Comparison of ENCODE assay signal across 8 cellular contexts in genomic region chr19:10431254-10431942, GRCh38. TPM values are rescaled to one million over a fixed set of nuclear protein-coding genes. Genes with fewer than 3 reads are reported as not detected.
DNase-seq lines count a peak whose midpoint lies in the region; ATAC-seq and TF ChIP-seq lines count a peak whose summit lies in the region.

No MANE protein-coding gene starts in this region.

- WGBS in right cardiac atrium, result 12% methylated on average over 25 of the region's 25 CpGs
- WGBS in smooth muscle cell (ENCODE audit: low lambda C conversion rate), result 38% methylated on average over 24 of the region's 25 CpGs

- H3K36me3 ChIP-seq in smooth muscle cell (ENCODE audit: low read depth), result no peaks in the 10 kb centered on the region
- H3K36me3 ChIP-seq in WERI-Rb-1, result no peaks in the 10 kb centered on the region

- peak overlapping the region; percentile 84 for H3K4me2 ChIP-seq in smooth muscle cell

- H3K36me3 Mint-ChIP-seq in activated T-cell treated with anti-CD3 and anti-CD28 coated beads, Interleukin-2, amount 50 U/mL, for 4 hours (ENCODE audit: insufficient read depth), result no peaks in the 10 kb centered on the region

- TF ChIP-seq CTCF in smooth muscle cell (IDR thresholded peaks at IDR 0.05; ENCODE audit: borderline replicate concordance, insufficient read depth, poor library complexity, severe bottlenecking), result no peak
- no peak for TF ChIP-seq CTCF in WERI-Rb-1 (IDR thresholded peaks at IDR 0.05; ENCODE audit: low read depth, low read length)

- intact Hi-C loops in right cardiac atrium (cut with DNase I), result no loop called here

- no peaks in the 10 kb centered on the region for H3K9me3 Mint-ChIP-seq in activated T-cell treated with anti-CD3 and anti-CD28 coated beads, Interleukin-2, amount 50 U/mL, for 4 hours

- peaks cover 54% of the 10 kb centered on the region for H3K4me1 Mint-ChIP-seq in activated T-cell treated with anti-CD3 and anti-CD28 coated beads, Interleukin-2, amount 50 U/mL, for 4 hours (ENCODE audit: low read depth)

- H3K27ac ChIP-seq in right cardiac atrium (ENCODE audit: low read length) (no peak overlapping the region), smooth muscle cell (ENCODE audit: low read depth) (no peak overlapping the region), WERI-Rb-1 (no peak overlapping the region)

- peak overlapping the region; percentile 82 for H3K4me3 Mint-ChIP-seq in activated T-cell treated with anti-CD3 and anti-CD28 coated beads, Interleukin-2, amount 50 U/mL, for 4 hours

- no peaks in the 10 kb centered on the region for H3K79me2 ChIP-seq in smooth muscle cell (ENCODE audit: low read depth)

- peaks cover 27% of the 10 kb centered on the region for H3K27me3 Mint-ChIP-seq in activated T-cell treated with anti-CD3 and anti-CD28 coated beads, Interleukin-2, amount 50 U/mL, for 4 hours (ENCODE audit: low read depth)

- peak overlapping the region; percentile 80 for H3K4me3 ChIP-seq in right cardiac atrium (ENCODE audit: low read length)
- peak overlapping the region; percentile 57 for H3K4me3 ChIP-seq in smooth muscle cell
- no peak overlapping the region; the same call in 1 of the 2 replicates for H3K4me3 ChIP-seq in WERI-Rb-1 (ENCODE audit: low read depth, low read length)

- H3K9ac ChIP-seq in smooth muscle cell (ENCODE audit: low read depth), result no peak overlapping the region

- no peaks in the 10 kb centered on the region for H3K27me3 ChIP-seq in right cardiac atrium (ENCODE audit: control insufficient read depth, insufficient read depth)
- no peaks in the 10 kb centered on the region for H3K27me3 ChIP-seq in smooth muscle cell (ENCODE audit: low read depth)
- H3K27me3 ChIP-seq in WERI-Rb-1 (ENCODE audit: insufficient read depth, low read depth, severe bottlenecking), result no peaks in the 10 kb centered on the region

- H3K9me3 ChIP-seq in right cardiac atrium (ENCODE audit: control insufficient read depth, low read length) (no peaks in the 10 kb centered on the region), smooth muscle cell (replicated peaks; ENCODE audit: low read depth) (no peaks in the 10 kb centered on the region), WERI-Rb-1 (ENCODE audit: severe bottlenecking) (no peaks in the 10 kb centered on the region)

- H3K4me1 ChIP-seq in right cardiac atrium (ENCODE audit: control insufficient read depth, insufficient read depth, low read length) (no peaks in the 10 kb centered on the region), smooth muscle cell (ENCODE audit: low read depth) (peaks cover 7% of the 10 kb centered on the region)

- H3F3A ChIP-seq in smooth muscle cell (ENCODE audit: low read depth), result no peaks in the 10 kb centered on the region

- ATAC-seq in activated T-cell treated with anti-CD3 and anti-CD28 coated beads, Interleukin-2, amount 50 U/mL, for 4 hours, result peak in 1 of 2 donors; percentile 8
- ATAC-seq in right cardiac atrium (peak; percentile 3 to 14), HG02678 (IDR thresholded peaks at IDR 0.05; ENCODE audit: unreplicated experiment) (no peak)

- peaks cover 9% of the 10 kb centered on the region for H4K20me1 ChIP-seq in smooth muscle cell (ENCODE audit: low read depth)

- peak overlapping the region; percentile 62 for H2AFZ ChIP-seq in smooth muscle cell (ENCODE audit: low read depth)

- peak; percentile 36 to 42 for DNase-seq in stimulated activated CD4-positive, alpha-beta T cell treated with anti-CD3 and anti-CD28 coated beads, Interleukin-2, amount 100 ng/mL, for 24 hours
- no peak for DNase-seq in stimulated activated CD4-positive, alpha-beta T cell treated with anti-CD3 and anti-CD28 coated beads, Interleukin-12 subunit alpha, Interleukin-12 subunit beta, amount 100 ng/mL, for 4 hours
- DNase-seq in activated T-cell treated with anti-CD3 and anti-CD28 coated beads, Interleukin-2, amount 50 U/mL, for 4 hours, result no peak
- DNase-seq in right cardiac atrium (peak; percentile 30 to 73 (median 68)), smooth muscle cell (lab: John Stamatoyannopoulos, UW; ENCODE audit: unreplicated experiment) (no peak), putamen (ENCODE audit: low spot score) (no peak), WERI-Rb-1 (no peak)

RNA-seq across cellular contexts. Expression of gene PDE4A, which starts 11.1 kb away (rescaled TPM):
- total RNA-seq in activated T-cell treated with anti-CD3 and anti-CD28 coated beads, Interleukin-2, amount 50 U/mL, for 4 hours, result 1 to 10 TPM; 4.0 to 4.8 (median 4.2) TPM
- total RNA-seq in right cardiac atrium (10 to 100 TPM in 3 of 4 donors, 1 to 10 TPM in 1; 8.4 to 14.2 (median 11.0) TPM), smooth muscle cell (2.7 and 3.3 TPM in 2 replicates)
- polyA plus RNA-seq in right cardiac atrium (5.5 TPM), smooth muscle cell (12.3 and 16.4 TPM in 2 replicates)

RNA-seq across cellular contexts. Expression of gene CDC37, which starts 28.1 kb away (rescaled TPM):
- 100 to 1,000 TPM; 298 to 311 (median 303) TPM for total RNA-seq in activated T-cell treated with anti-CD3 and anti-CD28 coated beads, Interleukin-2, amount 50 U/mL, for 4 hours
- 100 to 1,000 TPM; 131 to 133 (median 132) TPM for total RNA-seq in right cardiac atrium
- polyA plus RNA-seq in right cardiac atrium, result 228 TPM
- 98.4 and 103 TPM in 2 replicates for total RNA-seq in smooth muscle cell
- polyA plus RNA-seq in smooth muscle cell, result 186 and 198 TPM in 2 replicates

RNA-seq across cellular contexts. Expression of gene TYK2, which starts 51.0 kb away (rescaled TPM):
- 100 to 1,000 TPM; 196 to 226 (median 206) TPM for total RNA-seq in activated T-cell treated with anti-CD3 and anti-CD28 coated beads, Interleukin-2, amount 50 U/mL, for 4 hours
- 10 to 100 TPM; 56.3 to 77.0 (median 73.4) TPM for total RNA-seq in right cardiac atrium
- 71.6 TPM for polyA plus RNA-seq in right cardiac atrium
- 52.5 and 53.1 TPM in 2 replicates for total RNA-seq in smooth muscle cell
- polyA plus RNA-seq in smooth muscle cell, result 90.8 and 98.4 TPM in 2 replicates

Comparison
In these comparisons a context has a peak if more than half of its experiments do, and no peak if none do; other contexts are left out.
1. DNase-seq: peak in stimulated activated CD4-positive, alpha-beta T cell treated with anti-CD3 and anti-CD28 coated beads, Interleukin-2, amount 100 ng/mL, for 24 hours (2 of 2) and right cardiac atrium (3 of 3); none in stimulated activated CD4-positive, alpha-beta T cell treated with anti-CD3 and anti-CD28 coated beads, Interleukin-12 subunit alpha, Interleukin-12 subunit beta, amount 100 ng/mL, for 4 hours (single experiment), activated T-cell treated with anti-CD3 and anti-CD28 coated beads, Interleukin-2, amount 50 U/mL, for 4 hours (single experiment), smooth muscle cell (single experiment), putamen (single experiment) and WERI-Rb-1 (single experiment).